8 cellular contexts compared by ENCODE assay signal in genomic region chr9:35553670-35554543, GRCh38. TPM values are rescaled to one million over a fixed set of nuclear protein-coding genes. Genes with fewer than 3 reads are reported as not detected.
DNase-seq lines count a peak whose midpoint lies in the region; ATAC-seq, FAIRE-seq and TF ChIP-seq lines count a peak whose summit lies in the region.

No MANE protein-coding gene starts in this region.

- dilution Hi-C loops in mammary epithelial cell (cut with HindIII; ENCODE audit: low sequenced_read_pairs) = loop anchor here (5.0 kb wide), 4 partner anchors 37 to 167 kb away; no protein-coding TSS in a partner anchor

- peaks cover 8% of the 10 kb centered on the region for H3K79me2 ChIP-seq in mammary epithelial cell (ENCODE audit: insufficient read depth, low read length)

- intact Hi-C loops in mammary epithelial cell (cut with micrococcal nuclease) = loop anchor here (1.0 to 2.0 kb wide), 5 partner anchors 35 to 437 kb away; no protein-coding TSS in a partner anchor
- intact Hi-C loops in kidney (cut with DNase I) = loop anchor here (5.0 kb wide), 1 partner anchor 72 kb away; no protein-coding TSS in a partner anchor
- intact Hi-C loops in spleen (cut with DNase I; ENCODE audit: low total_unique reads) = loop anchor here (10.0 kb wide), 1 partner anchor 59 kb away; the partner anchor contains the start of gene RUSC2

- TF ChIP-seq POLR2A in spleen (IDR thresholded peaks at IDR 0.05) = no peak

- WGBS in mammary epithelial cell (ENCODE audit: low coverage, missing lambda C conversion rate) = 27% methylated on average over 11 of the region's 12 CpGs
- WGBS in spleen, 5 donors = 23 to 29% (median 26%) methylated on average over 12 of the region's 12 CpGs

- ATAC-seq in GM19452 (IDR thresholded peaks at IDR 0.05; ENCODE audit: unreplicated experiment) = no peak
- ATAC-seq in GM18858 (IDR thresholded peaks at IDR 0.05; ENCODE audit: unreplicated experiment) = no peak

- H3K36me3 ChIP-seq in mammary epithelial cell (ENCODE audit: insufficient read depth, low read length) = peaks cover 9% of the 10 kb centered on the region
- peaks cover 23 to 32% of the 10 kb centered on the region in 2 donors for H3K36me3 ChIP-seq in kidney (ENCODE audit: control insufficient read depth in 1 of 2, insufficient read depth in 2 of 2, low read length in 2 of 2)
- H3K36me3 ChIP-seq in spleen = peaks cover 0 to 49% (median 9%) of the 10 kb centered on the region in 6 donors

- no peak overlapping the region for H3K9ac ChIP-seq in mammary epithelial cell (ENCODE audit: insufficient read depth, low read length)
- peak overlapping the region in 1 of 2 donors; percentile 37 for H3K9ac ChIP-seq in kidney (ENCODE audit: low read length in 2 of 2)

- CTCF ChIA-PET in mammary epithelial cell (lab: Charles Lee; ENCODE audit: low non-redundant PET) = interaction anchor here (0.6 to 1.2 kb wide), 5 partner anchors 42 to 295 kb away, joined by 3 to 10 read pairs (median 4); partner anchors contain the start of genes ARHGEF39 and RUSC2

- H4K20me1 ChIP-seq in mammary epithelial cell (ENCODE audit: insufficient read depth, low read length) = no peaks in the 10 kb centered on the region

- no peak overlapping the region for H3K4me2 ChIP-seq in mammary epithelial cell (ENCODE audit: insufficient read depth, low read depth, low read length)

- TF ChIP-seq CTCF in mammary epithelial cell (conservative IDR thresholded peaks at IDR 0.05 in 1 of 2, IDR thresholded peaks at IDR 0.05 in 1 of 2; ENCODE audit: extremely low read depth in 1 of 2, insufficient read depth in 1 of 2, low read depth in 1 of 2, low read length in 2 of 2) = peak; percentile 88 to 91
- TF ChIP-seq CTCF in kidney (IDR thresholded peaks at IDR 0.05; ENCODE audit: borderline replicate concordance, extremely low read depth, insufficient read depth) = peak; percentile 93
- peak; percentile 38 to 86 (median 72) for TF ChIP-seq CTCF in spleen (IDR thresholded peaks at IDR 0.05 in 8 of 11, conservative IDR thresholded peaks at IDR 0.05 in 3 of 11)

- H2AFZ ChIP-seq in mammary epithelial cell (ENCODE audit: low read depth, low read length) = no peak overlapping the region

- TF ChIP-seq EP300 in Ishikawa (IDR thresholded peaks at IDR 0.05; ENCODE audit: borderline replicate concordance) = no peak

- H3K27me3 ChIP-seq in mammary epithelial cell (ENCODE audit: insufficient read depth, low read length) (no peaks in the 10 kb centered on the region), spleen (replicated peaks in 1 of 7) (no peaks in the 10 kb centered on the region)

- peaks cover 7% of the 10 kb centered on the region for H3K4me1 ChIP-seq in mammary epithelial cell (ENCODE audit: insufficient read depth, low read length)
- H3K4me1 ChIP-seq in kidney (ENCODE audit: control insufficient read depth in 1 of 2, insufficient read depth in 1 of 2, low read depth in 1 of 2, low read length in 2 of 2) = peaks cover 17 to 28% of the 10 kb centered on the region in 2 donors
- H3K4me1 ChIP-seq in spleen = peaks cover 0 to 35% (median 21%) of the 10 kb centered on the region in 6 donors

- TF ChIP-seq RAD21 in Ishikawa (IDR thresholded peaks at IDR 0.05; ENCODE audit: low read depth) = peak; percentile 99

- H3K27ac ChIP-seq in mammary epithelial cell (ENCODE audit: insufficient read depth, low read depth, low read length) = no peak overlapping the region
- H3K27ac ChIP-seq in kidney (ENCODE audit: low read depth in 2 of 2, low read length in 2 of 2) = peak overlapping the region; percentile 35 to 39
- H3K27ac ChIP-seq in spleen = peak overlapping the region in 7 of 8 donors; percentile 35 to 71 (median 56)

- in situ Hi-C loops in mammary epithelial cell (cut with MboI; ENCODE audit: low sequenced_read_pairs in 2 of 2) = loop anchor here (5.0 kb wide), 2 partner anchors 62 to 67 kb away; partner anchors contain the start of gene RUSC2 (in 1 of the 2)

- H3K9me3 ChIP-seq in mammary epithelial cell (replicated peaks; ENCODE audit: insufficient read depth, low read length) (no peaks in the 10 kb centered on the region), kidney (ENCODE audit: control insufficient read depth in 1 of 2, low read length in 2 of 2) (no peaks in the 10 kb centered on the region), spleen (no peaks in the 10 kb centered on the region)

- BruUV-seq in mammary epithelial cell (replicated peaks; lab: Mats Ljungman, UMichigan) = no TSS peak

- H3K4me3 ChIP-seq in mammary epithelial cell (replicated peaks in 1 of 3; ENCODE audit: insufficient read depth in 1 of 3, low read depth in 2 of 3, low read length in 3 of 3) (no peak overlapping the region), kidney (ENCODE audit: low read length in 2 of 2) (no peak overlapping the region), spleen (no peak overlapping the region)

- peak; percentile 45 for DNase-seq in DMS153 treated with DMSO at 0.1 percent for 48 hours (lab: John Stamatoyannopoulos, UW; ENCODE audit: unreplicated experiment)
- DNase-seq in SIG-M5 (lab: John Stamatoyannopoulos, UW) = peak; percentile 12
- DNase-seq in mammary epithelial cell = peak; percentile 47
- peak; percentile 83 for DNase-seq in kidney
- no peak for DNase-seq in spleen

- peak; percentile 42 for FAIRE-seq in kidney (lab: Jason Lieb, UNC)

TF ChIP-seq in Ishikawa, 13 proteins besides CTCF, POLR2A, EP300 and RAD21:
- TF ChIP-seq USF1 (IDR thresholded peaks at IDR 0.05) (no peak), EGR1 (IDR thresholded peaks at IDR 0.05) (no peak), MAX (IDR thresholded peaks at IDR 0.05) (no peak), TEAD4 (IDR thresholded peaks at IDR 0.05) (no peak), NFIC (IDR thresholded peaks at IDR 0.05) (no peak), ZBTB7A (IDR thresholded peaks at IDR 0.05; ENCODE audit: low read depth) (no peak), TAF1 (IDR thresholded peaks at IDR 0.05; ENCODE audit: low read depth) (no peak), REST (IDR thresholded peaks at IDR 0.05; ENCODE audit: low read depth) (no peak), CEBPB (IDR thresholded peaks at IDR 0.05) (no peak), YY1 (IDR thresholded peaks at IDR 0.05; ENCODE audit: low read depth) (no peak), FOXM1 (IDR thresholded peaks at IDR 0.05; ENCODE audit: borderline replicate concordance, low read depth) (no peak)

RNA-seq across cellular contexts. Expression of gene TESK1, which starts 51.2 kb away (rescaled TPM):
- total RNA-seq in mammary epithelial cell (10 to 100 TPM; 22.7 to 37.9 TPM), kidney (35.8 TPM), spleen (10 to 100 TPM; 24.8 to 47.1 (median 31.8) TPM)
- polyA plus RNA-seq in mammary epithelial cell (13.1 TPM), kidney (ENCODE audit: insufficient read depth, low read depth, low replicate concordance) (34.6 TPM), spleen (10 to 100 TPM; 15.6 to 34.7 (median 22.7) TPM)
- 24.4 TPM for polyA minus RNA-seq in mammary epithelial cell
